Comparison of ENCODE assay signal across 1 cellular context in the genomic region with DNA sequence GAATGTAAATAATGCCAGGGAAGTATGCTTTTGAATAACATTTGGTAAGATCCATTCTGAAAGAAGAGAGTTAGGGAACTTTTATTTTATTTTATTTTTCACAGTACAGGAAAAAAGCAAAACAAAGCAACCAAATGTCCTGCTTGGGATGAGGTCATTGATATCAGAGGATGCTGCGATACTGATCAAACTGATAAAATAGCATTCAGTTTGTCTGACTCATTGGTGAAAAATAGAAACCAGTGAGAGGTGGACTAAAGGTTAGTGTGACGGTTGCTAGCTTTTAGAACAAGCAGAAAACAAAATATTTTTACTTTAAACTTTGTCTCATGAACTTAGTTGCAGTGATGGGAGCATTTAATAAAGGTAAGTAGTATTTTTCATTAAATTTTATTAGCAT.
A peak's percentile ranks its signal among the peaks of the same experiment; 100 is the strongest.
TF ChIP-seq lines count a peak whose summit lies in the region.

No MANE protein-coding gene starts in this region.

TF ChIP-seq in SK-N-SH, 30 proteins besides CTCF, POLR2A, EP300 and RAD21:
- TF ChIP-seq TAF1 (IDR thresholded peaks at IDR 0.05; ENCODE audit: borderline replicate concordance, low read depth, low read length) (no peak), POLR2AphosphoS5 (IDR thresholded peaks at IDR 0.05; ENCODE audit: low read depth, low read length) (no peak; the same call in 1 of the 2 replicates), RCOR1 (IDR thresholded peaks at IDR 0.05; ENCODE audit: low read length) (no peak), TEAD4 (IDR thresholded peaks at IDR 0.05; ENCODE audit: borderline replicate concordance, insufficient read depth) (peak; percentile 44; the same call in 1 of the 2 replicates), ELF1 (IDR thresholded peaks at IDR 0.05) (no peak), GATA2 (CRISPR knock-in tag; IDR thresholded peaks at IDR 0.05) (no peak), NFIC (IDR thresholded peaks at IDR 0.05; ENCODE audit: borderline replicate concordance) (0 out of 2 replicates have a peak, but pooled peaks have one; percentile 43), FOXJ3 (CRISPR knock-in tag; IDR thresholded peaks at IDR 0.05) (no peak), GABPA (IDR thresholded peaks at IDR 0.05; ENCODE audit: low read depth) (no peak), YY1 (IDR thresholded peaks at IDR 0.05; ENCODE audit: low read depth) (no peak), CHD2 (IDR thresholded peaks at IDR 0.05; ENCODE audit: low read length, partially characterized antibody) (no peak), RXRA (IDR thresholded peaks at IDR 0.05; ENCODE audit: borderline replicate concordance, low read depth) (peak; percentile 95; the same call in 1 of the 2 replicates), MXI1 (IDR thresholded peaks at IDR 0.05; ENCODE audit: low read depth, low read length) (no peak), SMC3 (IDR thresholded peaks at IDR 0.05; ENCODE audit: low read depth, low read length) (no peak), MEF2A (IDR thresholded peaks at IDR 0.05; ENCODE audit: borderline replicate concordance, low read depth) (peak; percentile 99), IRF3 (IDR thresholded peaks at IDR 0.05; ENCODE audit: low read depth, low read length) (no peak), TCF12 (IDR thresholded peaks at IDR 0.05) (peak; percentile 82), EZH2phosphoT487 (IDR thresholded peaks at IDR 0.05; ENCODE audit: borderline replicate concordance, low read depth) (no peak), NRF1 (IDR thresholded peaks at IDR 0.05; ENCODE audit: low read depth, low read length) (no peak), SIN3A (IDR thresholded peaks at IDR 0.05; ENCODE audit: borderline replicate concordance, low read depth, low read length) (no peak), FOSL2 (IDR thresholded peaks at IDR 0.05; ENCODE audit: borderline replicate concordance, low read depth) (peak; percentile 76; the same call in 1 of the 2 replicates), FOXM1 (IDR thresholded peaks at IDR 0.05; ENCODE audit: low read depth) (no peak; the same call in 1 of the 2 replicates), JUND (IDR thresholded peaks at IDR 0.05) (peak; percentile 90), RFX5 (IDR thresholded peaks at IDR 0.05; ENCODE audit: low read length) (no peak)
- TF ChIP-seq, protein P1, sequence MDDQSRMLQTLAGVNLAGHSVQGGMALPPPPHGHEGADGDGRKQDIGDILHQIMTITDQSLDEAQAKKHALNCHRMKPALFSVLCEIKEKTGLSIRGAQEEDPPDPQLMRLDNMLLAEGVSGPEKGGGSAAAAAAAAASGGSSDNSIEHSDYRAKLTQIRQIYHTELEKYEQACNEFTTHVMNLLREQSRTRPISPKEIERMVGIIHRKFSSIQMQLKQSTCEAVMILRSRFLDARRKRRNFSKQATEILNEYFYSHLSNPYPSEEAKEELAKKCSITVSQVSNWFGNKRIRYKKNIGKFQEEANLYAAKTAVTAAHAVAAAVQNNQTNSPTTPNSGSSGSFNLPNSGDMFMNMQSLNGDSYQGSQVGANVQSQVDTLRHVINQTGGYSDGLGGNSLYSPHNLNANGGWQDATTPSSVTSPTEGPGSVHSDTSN (IDR thresholded peaks at IDR 0.05), result no peak
- TF ChIP-seq, protein P2, sequence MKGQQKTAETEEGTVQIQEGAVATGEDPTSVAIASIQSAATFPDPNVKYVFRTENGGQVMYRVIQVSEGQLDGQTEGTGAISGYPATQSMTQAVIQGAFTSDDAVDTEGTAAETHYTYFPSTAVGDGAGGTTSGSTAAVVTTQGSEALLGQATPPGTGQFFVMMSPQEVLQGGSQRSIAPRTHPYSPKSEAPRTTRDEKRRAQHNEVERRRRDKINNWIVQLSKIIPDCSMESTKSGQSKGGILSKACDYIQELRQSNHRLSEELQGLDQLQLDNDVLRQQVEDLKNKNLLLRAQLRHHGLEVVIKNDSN (IDR thresholded peaks at IDR 0.05; ENCODE audit: borderline replicate concordance, low read depth), result no peak
- TF ChIP-seq, protein P3, sequence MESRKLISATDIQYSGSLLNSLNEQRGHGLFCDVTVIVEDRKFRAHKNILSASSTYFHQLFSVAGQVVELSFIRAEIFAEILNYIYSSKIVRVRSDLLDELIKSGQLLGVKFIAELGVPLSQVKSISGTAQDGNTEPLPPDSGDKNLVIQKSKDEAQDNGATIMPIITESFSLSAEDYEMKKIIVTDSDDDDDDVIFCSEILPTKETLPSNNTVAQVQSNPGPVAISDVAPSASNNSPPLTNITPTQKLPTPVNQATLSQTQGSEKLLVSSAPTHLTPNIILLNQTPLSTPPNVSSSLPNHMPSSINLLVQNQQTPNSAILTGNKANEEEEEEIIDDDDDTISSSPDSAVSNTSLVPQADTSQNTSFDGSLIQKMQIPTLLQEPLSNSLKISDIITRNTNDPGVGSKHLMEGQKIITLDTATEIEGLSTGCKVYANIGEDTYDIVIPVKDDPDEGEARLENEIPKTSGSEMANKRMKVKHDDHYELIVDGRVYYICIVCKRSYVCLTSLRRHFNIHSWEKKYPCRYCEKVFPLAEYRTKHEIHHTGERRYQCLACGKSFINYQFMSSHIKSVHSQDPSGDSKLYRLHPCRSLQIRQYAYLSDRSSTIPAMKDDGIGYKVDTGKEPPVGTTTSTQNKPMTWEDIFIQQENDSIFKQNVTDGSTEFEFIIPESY (IDR thresholded peaks at IDR 0.05; ENCODE audit: borderline replicate concordance, low read depth), result no peak
- TF ChIP-seq, protein P4, sequence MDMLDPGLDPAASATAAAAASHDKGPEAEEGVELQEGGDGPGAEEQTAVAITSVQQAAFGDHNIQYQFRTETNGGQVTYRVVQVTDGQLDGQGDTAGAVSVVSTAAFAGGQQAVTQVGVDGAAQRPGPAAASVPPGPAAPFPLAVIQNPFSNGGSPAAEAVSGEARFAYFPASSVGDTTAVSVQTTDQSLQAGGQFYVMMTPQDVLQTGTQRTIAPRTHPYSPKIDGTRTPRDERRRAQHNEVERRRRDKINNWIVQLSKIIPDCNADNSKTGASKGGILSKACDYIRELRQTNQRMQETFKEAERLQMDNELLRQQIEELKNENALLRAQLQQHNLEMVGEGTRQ (IDR thresholded peaks at IDR 0.05; ENCODE audit: borderline replicate concordance, low read depth, low read length), result no peak
- TF ChIP-seq, protein P5, sequence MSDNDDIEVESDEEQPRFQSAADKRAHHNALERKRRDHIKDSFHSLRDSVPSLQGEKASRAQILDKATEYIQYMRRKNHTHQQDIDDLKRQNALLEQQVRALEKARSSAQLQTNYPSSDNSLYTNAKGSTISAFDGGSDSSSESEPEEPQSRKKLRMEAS (IDR thresholded peaks at IDR 0.05; ENCODE audit: low read depth), result no peak
- TF ChIP-seq, protein P6, sequence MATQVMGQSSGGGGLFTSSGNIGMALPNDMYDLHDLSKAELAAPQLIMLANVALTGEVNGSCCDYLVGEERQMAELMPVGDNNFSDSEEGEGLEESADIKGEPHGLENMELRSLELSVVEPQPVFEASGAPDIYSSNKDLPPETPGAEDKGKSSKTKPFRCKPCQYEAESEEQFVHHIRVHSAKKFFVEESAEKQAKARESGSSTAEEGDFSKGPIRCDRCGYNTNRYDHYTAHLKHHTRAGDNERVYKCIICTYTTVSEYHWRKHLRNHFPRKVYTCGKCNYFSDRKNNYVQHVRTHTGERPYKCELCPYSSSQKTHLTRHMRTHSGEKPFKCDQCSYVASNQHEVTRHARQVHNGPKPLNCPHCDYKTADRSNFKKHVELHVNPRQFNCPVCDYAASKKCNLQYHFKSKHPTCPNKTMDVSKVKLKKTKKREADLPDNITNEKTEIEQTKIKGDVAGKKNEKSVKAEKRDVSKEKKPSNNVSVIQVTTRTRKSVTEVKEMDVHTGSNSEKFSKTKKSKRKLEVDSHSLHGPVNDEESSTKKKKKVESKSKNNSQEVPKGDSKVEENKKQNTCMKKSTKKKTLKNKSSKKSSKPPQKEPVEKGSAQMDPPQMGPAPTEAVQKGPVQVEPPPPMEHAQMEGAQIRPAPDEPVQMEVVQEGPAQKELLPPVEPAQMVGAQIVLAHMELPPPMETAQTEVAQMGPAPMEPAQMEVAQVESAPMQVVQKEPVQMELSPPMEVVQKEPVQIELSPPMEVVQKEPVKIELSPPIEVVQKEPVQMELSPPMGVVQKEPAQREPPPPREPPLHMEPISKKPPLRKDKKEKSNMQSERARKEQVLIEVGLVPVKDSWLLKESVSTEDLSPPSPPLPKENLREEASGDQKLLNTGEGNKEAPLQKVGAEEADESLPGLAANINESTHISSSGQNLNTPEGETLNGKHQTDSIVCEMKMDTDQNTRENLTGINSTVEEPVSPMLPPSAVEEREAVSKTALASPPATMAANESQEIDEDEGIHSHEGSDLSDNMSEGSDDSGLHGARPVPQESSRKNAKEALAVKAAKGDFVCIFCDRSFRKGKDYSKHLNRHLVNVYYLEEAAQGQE (IDR thresholded peaks at IDR 0.05; ENCODE audit: low read depth, low read length), result no peak
